Comparison of ENCODE assay signal across 2 cellular contexts in the genomic region with DNA sequence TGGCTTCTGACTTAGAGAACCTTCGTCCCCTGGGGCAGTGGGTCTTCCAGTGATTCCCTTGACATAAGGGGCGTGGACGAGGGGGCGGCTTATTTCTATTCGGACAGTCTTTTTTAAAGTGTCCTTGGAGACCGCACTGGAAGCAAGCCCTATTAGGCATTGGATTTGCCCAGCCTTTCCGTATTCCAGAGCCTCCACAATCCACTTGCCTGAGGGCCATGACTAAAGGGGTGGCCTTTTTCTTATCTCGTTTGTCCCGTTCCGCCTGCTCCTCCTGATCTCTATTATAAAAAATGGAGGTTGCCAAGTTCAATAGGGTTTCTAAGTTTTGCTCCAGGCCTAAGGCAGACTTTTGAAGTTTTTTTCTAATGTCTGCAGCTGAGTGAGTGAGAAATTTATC. TPM values are rescaled to one million over a fixed set of nuclear protein-coding genes. Genes with fewer than 3 reads are reported as not detected.
"Had no signal": no experiment of that assay in that cellular context is flagged by ENCODE, and none has a peak within 500 bp of the region (broad histone marks: within the 10 kb centered on the region; RNA-seq: fewer than 3 reads in every experiment).

No MANE protein-coding gene starts in this region.

RNA-seq across cellular contexts. Expression of gene MMP17, which starts 49.0 kb away (rescaled TPM):
- total RNA-seq: activated naive CD4-positive, alpha-beta T cell treated with anti-CD3 and anti-CD28 coated beads, Interleukin-2, amount 50 U/mL, for 72 hours; activated T-cell treated with anti-CD3 and anti-CD28 coated beads, Interleukin-2, amount 50 U/mL, for 72 hours had no signal
